ENCODE assay signal across 27 cellular contexts in the genomic region with DNA sequence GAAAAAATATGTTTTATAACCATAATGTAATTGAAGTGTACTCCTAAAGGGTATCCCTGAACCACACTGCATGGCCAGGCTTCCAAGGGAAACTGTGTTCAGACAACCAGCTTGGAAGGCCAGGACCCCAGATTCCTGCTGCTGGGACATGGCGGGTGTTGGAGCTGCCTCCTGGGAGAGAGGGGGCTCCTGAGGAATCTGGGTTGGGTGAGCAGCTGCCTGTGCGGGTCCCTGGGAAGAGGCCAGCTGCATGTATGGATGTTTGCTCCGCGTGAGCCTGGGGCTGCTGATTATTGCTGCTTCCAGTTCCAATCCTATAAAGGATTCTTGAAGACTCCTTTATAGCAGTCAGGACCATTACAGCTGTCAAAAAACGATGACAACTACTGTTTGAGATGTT.
"Had no signal": no experiment of that assay in that cellular context is flagged by ENCODE, and none has a peak within 500 bp of the region (broad histone marks: within the 10 kb centered on the region; RNA-seq: fewer than 3 reads in every experiment).

No MANE protein-coding gene starts in this region.

- H3K27ac Mint-ChIP-seq: dendritic cell treated with granulocyte-macrophage colony-stimulating factor and Interleukin-4, amounts not matched to agents 40 ng/mL and 50 ng/mL, for 4 days; effector memory CD8-positive, alpha-beta T cell had no signal

- H3K27me3 ChIP-seq: colonic mucosa, dorsolateral prefrontal cortex, esophagus muscularis mucosa, esophagus squamous epithelium, gastrocnemius medialis, gastroesophageal sphincter, heart left ventricle, heart right ventricle had no signal

- ATAC-seq: effector memory CD8-positive, alpha-beta T cell; esophagus mucosa; foreskin keratinocyte; gastrocnemius medialis; gastroesophageal sphincter; heart left ventricle; heart right ventricle had no signal

- H3K9me3 ChIP-seq: colonic mucosa, esophagus muscularis mucosa, esophagus squamous epithelium, gastrocnemius medialis, gastroesophageal sphincter, heart left ventricle, heart right ventricle had no signal

- H3K9me3 Mint-ChIP-seq: dendritic cell treated with granulocyte-macrophage colony-stimulating factor and Interleukin-4, amounts not matched to agents 40 ng/mL and 50 ng/mL, for 4 days; effector memory CD8-positive, alpha-beta T cell had no signal

- H3K4me3 Mint-ChIP-seq: dendritic cell treated with granulocyte-macrophage colony-stimulating factor and Interleukin-4, amounts not matched to agents 40 ng/mL and 50 ng/mL, for 4 days; effector memory CD8-positive, alpha-beta T cell had no signal

- H3K27ac ChIP-seq: colonic mucosa, coronary artery, dorsolateral prefrontal cortex, epithelial cell of prostate, esophagus muscularis mucosa, esophagus squamous epithelium, foreskin keratinocyte, gastrocnemius medialis, gastroesophageal sphincter, heart left ventricle, heart right ventricle had no signal

- H3K27me3 Mint-ChIP-seq: dendritic cell treated with granulocyte-macrophage colony-stimulating factor and Interleukin-4, amounts not matched to agents 40 ng/mL and 50 ng/mL, for 4 days had no signal

- H3K4me1 ChIP-seq: colonic mucosa, esophagus muscularis mucosa, esophagus squamous epithelium, foreskin keratinocyte, gastroesophageal sphincter had no signal

- H3K36me3 ChIP-seq: colonic mucosa, esophagus muscularis mucosa, esophagus squamous epithelium, gastrocnemius medialis, gastroesophageal sphincter, heart left ventricle, heart right ventricle had no signal

- FAIRE-seq: colon, endometrium, endothelial cell of umbilical vein, frontal cortex had no signal

- DNase-seq: colonic mucosa; cortex of kidney; dermis blood vessel endothelial cell; dorsolateral prefrontal cortex; effector CD4-positive, alpha-beta T cell; effector memory CD4-positive, alpha-beta T cell; effector memory CD8-positive, alpha-beta T cell; erythroblast; esophagus squamous epithelium; foreskin fibroblast; foreskin keratinocyte; foreskin melanocyte; gastrocnemius medialis; glutamatergic neuron; head of caudate nucleus; heart left ventricle; heart right ventricle had no signal

- H3K4me3 ChIP-seq: colonic mucosa, coronary artery, dorsolateral prefrontal cortex, esophagus muscularis mucosa, esophagus squamous epithelium, gastrocnemius medialis, gastroesophageal sphincter, heart left ventricle, heart right ventricle had no signal
